Comparison of ENCODE assay signal across 8 cellular contexts in the genomic region with DNA sequence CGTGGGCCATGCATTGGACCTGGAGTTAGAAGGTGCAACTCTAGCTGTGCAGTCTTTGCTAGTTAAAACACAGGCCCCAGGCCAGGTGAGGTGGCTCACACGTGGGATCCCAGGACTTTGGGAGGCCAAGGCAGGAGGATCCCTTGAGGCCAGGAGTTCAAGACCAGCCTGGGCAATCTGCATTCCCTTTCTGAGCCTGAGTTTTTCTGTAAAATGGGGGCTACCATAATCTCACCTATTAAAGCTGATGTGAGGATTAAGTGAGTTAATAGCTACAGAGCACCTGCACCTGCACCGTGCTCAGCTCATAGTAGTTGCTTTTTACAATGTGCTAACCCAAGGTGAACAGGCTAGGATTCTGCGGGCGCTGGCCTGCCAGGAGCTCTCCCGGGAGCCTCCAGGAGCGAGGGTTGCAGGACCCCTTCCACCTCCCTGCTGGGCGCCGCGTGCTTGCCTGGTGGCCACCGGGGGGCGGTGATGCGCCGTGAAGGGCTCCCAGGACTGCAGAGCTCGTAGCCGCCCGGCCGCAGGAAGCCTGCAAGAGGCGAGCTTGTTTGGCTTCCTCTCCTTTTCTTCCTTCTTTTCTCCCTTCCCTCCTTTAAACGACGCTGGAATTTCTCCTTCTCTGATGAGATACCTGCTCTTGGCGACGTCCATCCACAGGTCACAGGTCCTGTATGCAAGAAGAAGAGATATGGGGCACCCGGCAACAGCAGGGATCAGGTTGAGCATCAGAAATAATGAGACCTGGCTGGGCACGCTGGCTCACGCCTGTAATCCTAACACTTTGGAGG. TPM values are rescaled to one million over a fixed set of nuclear protein-coding genes. Genes with fewer than 3 reads are reported as not detected.
DNase-seq lines count a peak whose midpoint lies in the region; ATAC-seq, FAIRE-seq and TF ChIP-seq lines count a peak whose summit lies in the region.

No MANE protein-coding gene starts in this region.

- no peaks in the 10 kb centered on the region for H3K79me2 ChIP-seq in trophoblast cell (ENCODE audit: control insufficient read depth, insufficient read depth, low read length, poor library complexity)

- no peak overlapping the region for H3K4ac ChIP-seq in trophoblast cell (ENCODE audit: low read depth, low read length)

- no peak overlapping the region for H3K14ac ChIP-seq in trophoblast cell (ENCODE audit: low read length)

- H3K36me3 Mint-ChIP-seq in activated T-cell treated with anti-CD3 and anti-CD28 coated beads, Interleukin-2, amount 50 U/mL, for 24 hours (ENCODE audit: low read depth): peaks cover 7% of the 10 kb centered on the region

- peak overlapping the region; percentile 73 for H2AFZ ChIP-seq in trophoblast cell (ENCODE audit: insufficient read depth, low read length, poor library complexity)

- intact Hi-C loops in uterus (cut with DNase I; ENCODE audit: low total_unique reads): no loop called here

- H3K4me1 Mint-ChIP-seq in activated T-cell treated with anti-CD3 and anti-CD28 coated beads, Interleukin-2, amount 50 U/mL, for 24 hours (ENCODE audit: low read depth): peaks cover 2% of the 10 kb centered on the region

- no peak overlapping the region for H3K27ac ChIP-seq in trophoblast cell (ENCODE audit: low read depth, low read length)
- no peak overlapping the region for H3K27ac ChIP-seq in uterus

- H3K79me1 ChIP-seq in trophoblast cell (ENCODE audit: low read length): no peaks in the 10 kb centered on the region

- no peaks in the 10 kb centered on the region for H3K27me3 Mint-ChIP-seq in activated T-cell treated with anti-CD3 and anti-CD28 coated beads, Interleukin-2, amount 50 U/mL, for 24 hours

- FAIRE-seq in GM19239 (lab: Jason Lieb, UNC): no peak

- H3K4me2 ChIP-seq in trophoblast cell (ENCODE audit: low read length): no peak overlapping the region

- H2AK5ac ChIP-seq in trophoblast cell (ENCODE audit: low read length): no peak overlapping the region

- no peak overlapping the region for H3K27ac Mint-ChIP-seq in activated T-cell treated with anti-CD3 and anti-CD28 coated beads, Interleukin-2, amount 50 U/mL, for 24 hours

- no peak overlapping the region for H4K8ac ChIP-seq in trophoblast cell (ENCODE audit: low read depth, low read length)

- H4K91ac ChIP-seq in trophoblast cell (ENCODE audit: low read depth, low read length): no peak overlapping the region

- H3K4me3 Mint-ChIP-seq in activated T-cell treated with anti-CD3 and anti-CD28 coated beads, Interleukin-2, amount 50 U/mL, for 24 hours: no peak overlapping the region

- no peak overlapping the region for H3K23ac ChIP-seq in trophoblast cell (ENCODE audit: low read length)

- H3K4me3 ChIP-seq in NT2/D1 (ENCODE audit: insufficient read length, low read depth) (no peak overlapping the region), fibroblast of mammary gland (ENCODE audit: control insufficient read depth, low read depth, low read length) (no peak overlapping the region), trophoblast cell (ENCODE audit: low read depth, low read length) (no peak overlapping the region), uterus (no peak overlapping the region)

- H2BK12ac ChIP-seq in trophoblast cell (ENCODE audit: low read length): no peak overlapping the region

- no peaks in the 10 kb centered on the region for H3K4me1 ChIP-seq in NT2/D1 (ENCODE audit: insufficient read depth, insufficient read length)
- peaks cover 0 to 2% of the 10 kb centered on the region in 2 experiments for H3K4me1 ChIP-seq in trophoblast cell (ENCODE audit: control insufficient read depth in 1 of 2, insufficient read depth in 2 of 2, low read length in 2 of 2)
- H3K4me1 ChIP-seq in uterus: no peaks in the 10 kb centered on the region

- H3K27me3 ChIP-seq in NT2/D1 (ENCODE audit: insufficient read depth, insufficient read length) (no peaks in the 10 kb centered on the region), trophoblast cell (ENCODE audit: insufficient read depth, low read length) (no peaks in the 10 kb centered on the region), uterus (no peaks in the 10 kb centered on the region)

- ATAC-seq in HG03025 (IDR thresholded peaks at IDR 0.05; ENCODE audit: low FRiP score, unreplicated experiment): no peak

- no peak overlapping the region for H2BK120ac ChIP-seq in trophoblast cell (ENCODE audit: insufficient read depth, low read length, poor library complexity)

- no peak overlapping the region for H2BK5ac ChIP-seq in trophoblast cell (ENCODE audit: low read depth, low read length, poor library complexity)

- H3K9me3 Mint-ChIP-seq in activated T-cell treated with anti-CD3 and anti-CD28 coated beads, Interleukin-2, amount 50 U/mL, for 24 hours: peaks cover 10% of the 10 kb centered on the region

- no peak for TF ChIP-seq POLR2A in uterus (IDR thresholded peaks at IDR 0.05)

- DNase-seq in GM19239 (ENCODE audit: insufficient read length, low spot score) (peak; percentile 32), NT2/D1 (ENCODE audit: low read depth, low spot score) (peak; percentile 71), fibroblast of mammary gland (ENCODE audit: low read depth) (peak; percentile 38), trophoblast cell (peak; percentile 50 to 69), uterus (peak; percentile 40 to 65), NCI-H1417 treated with DMSO at 0.1 percent for 48 hours (lab: John Stamatoyannopoulos, UW) (no peak)
- peak; percentile 79 for DNase-seq in activated T-cell treated with anti-CD3 and anti-CD28 coated beads, Interleukin-2, amount 50 U/mL, for 24 hours

- H3K18ac ChIP-seq in trophoblast cell (ENCODE audit: low read length): no peak overlapping the region

- TF ChIP-seq CTCF in fibroblast of mammary gland (conservative IDR thresholded peaks at IDR 0.05; ENCODE audit: control insufficient read depth, insufficient read depth, low read depth, low read length) (peak; percentile 47), uterus (IDR thresholded peaks at IDR 0.05) (peak; percentile 64 to 83 (median 74))

- H3K36me3 ChIP-seq in NT2/D1 (ENCODE audit: insufficient read depth, insufficient read length, low read length): no peaks in the 10 kb centered on the region
- no peaks in the 10 kb centered on the region for H3K36me3 ChIP-seq in trophoblast cell (ENCODE audit: control insufficient read depth in 1 of 2, insufficient read depth in 2 of 2, low read length in 2 of 2)
- H3K36me3 ChIP-seq in uterus: no peaks in the 10 kb centered on the region

- H3K9ac ChIP-seq in NT2/D1 (ENCODE audit: insufficient read length, low read depth) (no peak overlapping the region), trophoblast cell (ENCODE audit: low read length) (no peak overlapping the region)

- H3K9me3 ChIP-seq in NT2/D1 (ENCODE audit: insufficient read depth, low read length) (peaks cover 30% of the 10 kb centered on the region), trophoblast cell (ENCODE audit: insufficient read depth, low read depth, low read length) (no peaks in the 10 kb centered on the region), uterus (no peaks in the 10 kb centered on the region)

- H4K12ac ChIP-seq in trophoblast cell (ENCODE audit: low read depth, low read length): no peak overlapping the region

- no CpG with 5 or more reads among the region's 26 CpGs for WGBS in trophoblast cell (ENCODE audit: extremely low coverage, insufficient coverage, insufficient read length)

RNA-seq across cellular contexts. Expression of gene ZFP90, which starts 51.3 kb away (rescaled TPM):
- 13.5 and 14.6 TPM in 2 replicates for polyA plus RNA-seq in trophoblast cell (2013)
- 10 to 100 TPM; 19.1 to 81.4 (median 31.9) TPM for total RNA-seq in uterus

RNA-seq across cellular contexts. Expression of gene CDH3, which starts 54.7 kb away (rescaled TPM):
- polyA plus RNA-seq in trophoblast cell (2013): 306 and 323 TPM in 2 replicates
- 10 to 100 TPM in 2 of 4 donors, 1 to 10 TPM in 2; 5.1 to 55.3 (median 18.9) TPM for total RNA-seq in uterus
